Comparison of ENCODE assay signal across 10 cellular contexts in genomic region chr19:13052447-13053232, GRCh38. TPM values are rescaled to one million over a fixed set of nuclear protein-coding genes. Genes with fewer than 3 reads are reported as not detected.
A peak's percentile ranks its signal among the peaks of the same experiment; 100 is the strongest.
DNase-seq lines count a peak whose midpoint lies in the region; ATAC-seq and TF ChIP-seq lines count a peak whose summit lies in the region.
"Had no signal": no experiment of that assay in that cellular context is flagged by ENCODE, and none has a peak within 500 bp of the region (broad histone marks: within the 10 kb centered on the region; RNA-seq: fewer than 3 reads in every experiment).

No MANE protein-coding gene starts in this region.

- no TSS peak for BruUV-seq in HCT116 (replicated peaks; lab: Mats Ljungman, UMichigan)

- 54 to 77% methylated on average over 12 of the region's 12 CpGs for WGBS in lung, 2 donors

- TF ChIP-seq RAD21 in HCT116 (IDR thresholded peaks at IDR 0.05; ENCODE audit: low read depth): no peak

- no peak overlapping the region for H2AFZ ChIP-seq in HCT116 (ENCODE audit: low read depth, low read length, poor library complexity, severe bottlenecking)

- intact Hi-C loops in HCT116 (cut with micrococcal nuclease): no loop called here

- H3K9me3 ChIP-seq in HCT116 (ENCODE audit: control insufficient read depth in 1 of 2, insufficient read depth in 1 of 2, low read depth in 1 of 2, low read length in 2 of 2) (no peaks in the 10 kb centered on the region), lung (ENCODE audit: control insufficient read depth in 2 of 2, insufficient read depth in 1 of 2, low read length in 1 of 2) (no peaks in the 10 kb centered on the region)
- H3K9me3 ChIP-seq: HAP-1 had no signal

- ATAC-seq in HCT116 (no peak), lung (ENCODE audit: insufficient read depth, low FRiP score) (no peak), HG03439 (IDR thresholded peaks at IDR 0.05; ENCODE audit: unreplicated experiment) (no peak)
- ATAC-seq: T-helper 17 cell had no signal

- no peak for TF ChIP-seq POLR2A in HCT116 (IDR thresholded peaks at IDR 0.05; ENCODE audit: borderline replicate concordance, extremely low read depth, insufficient read depth, insufficient read length)

- H4K20me1 ChIP-seq in HCT116 (ENCODE audit: insufficient read depth): no peaks in the 10 kb centered on the region

- DNase-seq in HCT116 (ENCODE audit: low read depth, low spot score) (no peak), lung (ENCODE audit: low spot score) (no peak), inferior parietal cortex (ENCODE audit: extremely low spot score) (no peak), SIG-M5 treated with dmso at 0.1 percent for 504 hours (lab: John Stamatoyannopoulos, UW; ENCODE audit: unreplicated experiment) (no peak), NCI-H2196 treated with DMSO at 0.1 percent for 48 hours (lab: John Stamatoyannopoulos, UW; ENCODE audit: unreplicated experiment) (no peak)
- DNase-seq: T-helper 17 cell had no signal

- H3K79me2 ChIP-seq in HCT116 (ENCODE audit: insufficient read depth, low read length): no peaks in the 10 kb centered on the region; the same call in 1 of the 2 replicates

- H3K36me3 ChIP-seq in HCT116 (ENCODE audit: control insufficient read depth in 1 of 2, insufficient read depth in 2 of 2, low read length in 2 of 2): no peaks in the 10 kb centered on the region
- H3K36me3 ChIP-seq in lung (ENCODE audit: control insufficient read depth in 2 of 2, insufficient read depth in 2 of 2, low read length in 2 of 2): no peaks in the 10 kb centered on the region
- H3K36me3 ChIP-seq: HAP-1 had no signal

- RAD21 ChIA-PET in HCT116 (lab: Charles Lee; ENCODE audit: low non-redundant PET in 1 of 2, low total read pairs in 2 of 2, uncharacterized antibody in 2 of 2, unreplicated experiment in 2 of 2): no interaction called here

- TF ChIP-seq CTCF in HCT116 (IDR thresholded peaks at IDR 0.05 in 2 of 3, conservative IDR thresholded peaks at IDR 0.05 in 1 of 3; ENCODE audit: borderline replicate concordance in 1 of 3, insufficient read depth in 1 of 3, low read depth in 2 of 3, low read length in 2 of 3) (no peak), lung (IDR thresholded peaks at IDR 0.05; ENCODE audit: control extremely low read depth, extremely low read depth) (no peak)

- CTCF ChIA-PET in HCT116 (lab: Charles Lee): interaction anchor here (1.2 to 1.4 kb wide), 2 partner anchors 8 to 19 kb away, joined by 3 to 11 read pairs; no protein-coding TSS in a partner anchor

- H3K4me1 ChIP-seq in HCT116 (ENCODE audit: control insufficient read depth in 1 of 2, insufficient read depth in 2 of 2, low read length in 2 of 2): peaks cover 70 to 73% of the 10 kb centered on the region in 2 experiments
- H3K4me1 ChIP-seq in lung (ENCODE audit: control insufficient read depth in 2 of 2, insufficient read depth in 2 of 2, low read length in 2 of 2): peaks cover 15 to 63% of the 10 kb centered on the region in 2 donors

- peak overlapping the region; percentile 81 for H3K9ac ChIP-seq in HCT116 (ENCODE audit: low read length)

- H3K4me2 ChIP-seq in HCT116 (ENCODE audit: low read length): peak overlapping the region; percentile 75

- POLR2A ChIA-PET in HCT116 (lab: Charles Lee): interaction anchor here (2.1 to 4.1 kb wide), 2 partner anchors 9 to 19 kb away, joined by 8 to 16 read pairs; no protein-coding TSS in a partner anchor

- H3K4me3 ChIP-seq in HCT116 (replicated peaks in 1 of 2; ENCODE audit: low read depth in 1 of 2, low read length in 2 of 2): peak overlapping the region in 1 of 2 experiments; percentile 40; a peak in 1 of 4 replicates
- no peak overlapping the region for H3K4me3 ChIP-seq in lung
- H3K4me3 ChIP-seq: HAP-1 had no signal

- H3K27me3 ChIP-seq in HCT116 (ENCODE audit: insufficient read depth, low read length) (no peaks in the 10 kb centered on the region), lung (ENCODE audit: control insufficient read depth, insufficient read depth) (no peaks in the 10 kb centered on the region)

- no peaks in the 10 kb centered on the region for H3K9me2 ChIP-seq in HCT116 (ENCODE audit: insufficient read depth)

- H3K27ac ChIP-seq in HCT116 (ENCODE audit: low read depth, low read length): peak overlapping the region; percentile 94; the same call in 1 of the 2 replicates
- H3K27ac ChIP-seq in angular gyrus (ENCODE audit: low read depth, low read length): peak overlapping the region; percentile 80
- peak overlapping the region; percentile 78 to 98 for H3K27ac ChIP-seq in lung (ENCODE audit: low read depth in 1 of 2, low read length in 1 of 2)
- peak overlapping the region; percentile 90 for H3K27ac ChIP-seq in temporal lobe (ENCODE audit: low read depth, low read length)

TF ChIP-seq in HCT116, 20 proteins besides CTCF, POLR2A, EP300 and RAD21:
- TF ChIP-seq FOSL1 (IDR thresholded peaks at IDR 0.05; ENCODE audit: low read depth) (no peak), ELF1 (IDR thresholded peaks at IDR 0.05; ENCODE audit: borderline replicate concordance, low read depth) (no peak)

RNA-seq across cellular contexts. Expression of gene LYL1, which starts 50.0 kb away (rescaled TPM):
- 2.6 TPM for total RNA-seq in HCT116 (2021; ENCODE audit: unreplicated experiment)
- 1.3 and 1.8 TPM in 2 replicates for polyA plus RNA-seq in HCT116 (2012)
- 10 to 100 TPM; 12.9 to 25.9 TPM for total RNA-seq in lung
- 10 to 100 TPM; 15.5 to 34.1 TPM for polyA plus RNA-seq in lung
- total RNA-seq in temporal lobe: 1.2 TPM

RNA-seq across cellular contexts. Expression of gene NFIX, which starts 57.4 kb away (rescaled TPM):
- 34.8 TPM for total RNA-seq in HCT116 (2021; ENCODE audit: unreplicated experiment)
- 19.4 and 25.2 TPM in 2 replicates for polyA plus RNA-seq in HCT116 (2012)
- total RNA-seq in lung: 100 to 1,000 TPM; 129 to 190 TPM
- 10 to 100 TPM; 26.0 to 50.5 TPM for polyA plus RNA-seq in lung
- total RNA-seq in temporal lobe: 185 TPM
